ENCODE assay signal across 32 cellular contexts in the genomic region with DNA sequence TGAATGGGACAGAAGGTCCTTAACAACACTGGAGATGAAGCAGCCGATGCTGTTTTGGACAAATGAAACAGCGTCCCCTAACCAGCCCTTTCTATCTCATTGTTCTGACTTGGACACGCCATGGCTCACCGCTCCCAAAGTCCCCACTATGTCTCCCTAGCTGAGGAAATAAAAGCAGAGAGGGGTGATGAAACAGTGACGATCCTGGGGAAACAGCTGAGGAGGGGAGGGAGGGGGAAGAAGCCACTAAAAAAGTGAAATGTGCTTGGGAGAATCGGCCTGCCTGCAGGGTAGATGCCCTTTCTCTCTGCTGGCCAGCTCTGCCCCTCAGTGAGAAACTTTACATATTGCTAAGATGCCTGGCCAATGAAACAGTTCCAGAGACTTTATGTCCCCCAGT. TPM values are rescaled to one million over a fixed set of nuclear protein-coding genes. Genes with fewer than 3 reads are reported as not detected.
"Had no signal": no experiment of that assay in that cellular context is flagged by ENCODE, and none has a peak within 500 bp of the region (broad histone marks: within the 10 kb centered on the region; RNA-seq: fewer than 3 reads in every experiment).

No MANE protein-coding gene starts in this region.

- H3K27ac Mint-ChIP-seq: activated CD4-positive, alpha-beta memory T cell treated with anti-CD3 and anti-CD28 coated beads for 36 hours; activated CD4-positive, alpha-beta T cell treated with anti-CD3 and anti-CD28 coated beads for 36 hours; activated CD4-positive, alpha-beta T cell treated with anti-CD3 and anti-CD28 coated beads, Interleukin-2, amount 10 ng/mL, durations not matched to agents 24 days and 14 days; activated CD8-positive, alpha-beta memory T cell treated with anti-CD3 and anti-CD28 coated beads, Interleukin-2, amount 10 ng/mL, durations not matched to agents 7 days and 5 days; activated CD8-positive, alpha-beta T cell treated with anti-CD3 and anti-CD28 coated beads, Interleukin-2, amount 10 ng/mL, durations not matched to agents 7 days and 5 days; activated naive CD4-positive, alpha-beta T cell treated with anti-CD3 and anti-CD28 coated beads, Interleukin-2, amount 10 ng/mL, durations not matched to agents 7 days and 5 days; activated naive CD4-positive, alpha-beta T cell treated with anti-CD3 and anti-CD28 coated beads, Interleukin-2, amount 50 U/mL, for 72 hours; activated naive CD8-positive, alpha-beta T cell treated with anti-CD3 and anti-CD28 coated beads, Interleukin-2, amount 10 ng/mL, durations not matched to agents 7 days and 5 days had no signal

- H3K4me3 ChIP-seq: ascending aorta, breast epithelium, cardiac muscle cell, colonic mucosa, gastrocnemius medialis had no signal

- H3K9me3 Mint-ChIP-seq: activated CD4-positive, alpha-beta memory T cell treated with anti-CD3 and anti-CD28 coated beads for 36 hours; activated CD4-positive, alpha-beta T cell treated with anti-CD3 and anti-CD28 coated beads, Interleukin-2, amount 10 ng/mL, durations not matched to agents 24 days and 14 days; activated naive CD4-positive, alpha-beta T cell treated with anti-CD3 and anti-CD28 coated beads, Interleukin-2, amount 10 ng/mL, durations not matched to agents 7 days and 5 days; activated naive CD4-positive, alpha-beta T cell treated with anti-CD3 and anti-CD28 coated beads, Interleukin-2, amount 50 U/mL, for 72 hours; activated naive CD8-positive, alpha-beta T cell treated with anti-CD3 and anti-CD28 coated beads, Interleukin-2, amount 10 ng/mL, durations not matched to agents 7 days and 5 days; brain had no signal

- H3K4me1 Mint-ChIP-seq: activated CD4-positive, alpha-beta T cell treated with anti-CD3 and anti-CD28 coated beads, Interleukin-2, amount 10 ng/mL, durations not matched to agents 24 days and 14 days; activated naive CD4-positive, alpha-beta T cell treated with anti-CD3 and anti-CD28 coated beads, Interleukin-2, amount 10 ng/mL, durations not matched to agents 7 days and 5 days had no signal

- H3K36me3 ChIP-seq: ascending aorta, breast epithelium, cardiac muscle cell, colonic mucosa, gastrocnemius medialis had no signal

- H3K4me3 Mint-ChIP-seq: activated CD4-positive, alpha-beta memory T cell treated with anti-CD3 and anti-CD28 coated beads for 36 hours; activated CD4-positive, alpha-beta T cell treated with anti-CD3 and anti-CD28 coated beads for 36 hours; activated CD4-positive, alpha-beta T cell treated with anti-CD3 and anti-CD28 coated beads, Interleukin-2, amount 10 ng/mL, durations not matched to agents 24 days and 14 days; activated CD8-positive, alpha-beta memory T cell treated with anti-CD3 and anti-CD28 coated beads, Interleukin-2, amount 10 ng/mL, durations not matched to agents 7 days and 5 days; activated CD8-positive, alpha-beta T cell treated with anti-CD3 and anti-CD28 coated beads, Interleukin-2, amount 10 ng/mL, durations not matched to agents 7 days and 5 days; activated naive CD4-positive, alpha-beta T cell treated with anti-CD3 and anti-CD28 coated beads, Interleukin-2, amount 10 ng/mL, durations not matched to agents 7 days and 5 days; activated naive CD8-positive, alpha-beta T cell treated with anti-CD3 and anti-CD28 coated beads, Interleukin-2, amount 10 ng/mL, durations not matched to agents 7 days and 5 days; brain had no signal

- H3K36me3 Mint-ChIP-seq: activated CD4-positive, alpha-beta memory T cell treated with anti-CD3 and anti-CD28 coated beads for 36 hours; activated CD8-positive, alpha-beta memory T cell treated with anti-CD3 and anti-CD28 coated beads, Interleukin-2, amount 10 ng/mL, durations not matched to agents 7 days and 5 days; activated naive CD4-positive, alpha-beta T cell treated with anti-CD3 and anti-CD28 coated beads, Interleukin-2, amount 10 ng/mL, durations not matched to agents 7 days and 5 days; activated naive CD4-positive, alpha-beta T cell treated with anti-CD3 and anti-CD28 coated beads, Interleukin-2, amount 50 U/mL, for 72 hours; activated naive CD8-positive, alpha-beta T cell treated with anti-CD3 and anti-CD28 coated beads, Interleukin-2, amount 10 ng/mL, durations not matched to agents 7 days and 5 days had no signal

- DNase-seq: activated CD4-positive, alpha-beta memory T cell treated with anti-CD3 and anti-CD28 coated beads for 36 hours; activated CD4-positive, alpha-beta T cell treated with anti-CD3 and anti-CD28 coated beads for 36 hours; activated CD4-positive, alpha-beta T cell treated with anti-CD3 and anti-CD28 coated beads, Interleukin-2, amount 10 ng/mL, durations not matched to agents 24 days and 14 days; activated CD4-positive, CD25-positive, alpha-beta regulatory T cell; activated CD4-positive, CD25-positive, alpha-beta regulatory T cell treated with anti-CD3 and anti-CD28 coated beads, Interleukin-2, amount 50 U/mL, for 72 hours; activated CD8-positive, alpha-beta memory T cell treated with anti-CD3 and anti-CD28 coated beads, Interleukin-2, amount 10 ng/mL, durations not matched to agents 7 days and 5 days; activated CD8-positive, alpha-beta memory T cell treated with anti-CD3 and anti-CD28 coated beads, Interleukin-2, amount 50 U/mL, for 4 hours; activated CD8-positive, alpha-beta T cell treated with anti-CD3 and anti-CD28 coated beads, Interleukin-2, amount 10 ng/mL, durations not matched to agents 7 days and 5 days; activated gamma-delta T cell; activated naive CD4-positive, alpha-beta T cell; activated naive CD4-positive, alpha-beta T cell treated with anti-CD3 and anti-CD28 coated beads, Interleukin-2, amount 10 ng/mL, durations not matched to agents 7 days and 5 days; activated naive CD8-positive, alpha-beta T cell treated with anti-CD3 and anti-CD28 coated beads, Interleukin-2, amount 10 ng/mL, durations not matched to agents 7 days and 5 days; activated T-cell treated with anti-CD3 and anti-CD28 coated beads, Interleukin-2, amount 50 U/mL, for 1 hour; activated T-cell treated with anti-CD3 and anti-CD28 coated beads, Interleukin-2, amount 50 U/mL, for 48 hours; central memory CD4-positive, alpha-beta T cell; cerebellar nuclear complex; colonic mucosa; effector CD8-positive, alpha-beta T cell; foreskin keratinocyte; gastrocnemius medialis; glutamatergic neuron; T-helper 2 cell had no signal

- H3K27ac ChIP-seq: ascending aorta, breast epithelium, cardiac muscle cell, colonic mucosa, foreskin keratinocyte, gastrocnemius medialis had no signal

- H3K9me3 ChIP-seq: ascending aorta, breast epithelium, colonic mucosa, esophagus muscularis mucosa, gastrocnemius medialis had no signal

- H3K4me1 ChIP-seq: ascending aorta, breast epithelium, colonic mucosa, foreskin keratinocyte, gastrocnemius medialis had no signal

- ATAC-seq: activated CD4-positive, alpha-beta T cell treated with anti-CD3 and anti-CD28 coated beads for 36 hours; activated CD8-positive, alpha-beta memory T cell treated with anti-CD3 and anti-CD28 coated beads, Interleukin-2, amount 10 ng/mL, durations not matched to agents 7 days and 5 days; activated CD8-positive, alpha-beta T cell treated with anti-CD3 and anti-CD28 coated beads, Interleukin-2, amount 10 ng/mL, durations not matched to agents 7 days and 5 days; activated naive CD4-positive, alpha-beta T cell treated with anti-CD3 and anti-CD28 coated beads, Interleukin-2, amount 50 U/mL, for 72 hours; foreskin keratinocyte; gastrocnemius medialis had no signal

- H3K27me3 ChIP-seq: ascending aorta, cardiac muscle cell, colonic mucosa had no signal

RNA-seq across cellular contexts. Expression of gene ACKR1, which starts 1.1 kb away (rescaled TPM):
- total RNA-seq: activated CD4-positive, alpha-beta memory T cell treated with anti-CD3 and anti-CD28 coated beads for 36 hours; activated CD4-positive, alpha-beta T cell treated with anti-CD3 and anti-CD28 coated beads for 36 hours; activated CD4-positive, alpha-beta T cell treated with anti-CD3 and anti-CD28 coated beads, Interleukin-2, amount 10 ng/mL, durations not matched to agents 24 days and 14 days; activated CD8-positive, alpha-beta memory T cell treated with anti-CD3 and anti-CD28 coated beads, Interleukin-2, amount 10 ng/mL, durations not matched to agents 7 days and 5 days; activated CD8-positive, alpha-beta T cell treated with anti-CD3 and anti-CD28 coated beads, Interleukin-2, amount 10 ng/mL, durations not matched to agents 7 days and 5 days; activated naive CD4-positive, alpha-beta T cell treated with anti-CD3 and anti-CD28 coated beads, Interleukin-2, amount 50 U/mL, for 72 hours; activated naive CD8-positive, alpha-beta T cell treated with anti-CD3 and anti-CD28 coated beads, Interleukin-2, amount 10 ng/mL, durations not matched to agents 7 days and 5 days; dermis microvascular lymphatic vessel endothelial cell; epithelial cell of proximal tubule; foreskin keratinocyte; T-helper 1 cell treated with Interleukin-12 subunit alpha and Interleukin-12 subunit beta and Interleukin-4 antibody, amounts not matched to agents 30 ng/mL and 1 ng/mL, for 36 hours had no signal
- polyA plus RNA-seq: foreskin keratinocyte had no signal

RNA-seq across cellular contexts. Expression of gene CADM3, which starts 32.2 kb away (rescaled TPM):
- total RNA-seq: activated CD4-positive, alpha-beta memory T cell treated with anti-CD3 and anti-CD28 coated beads for 36 hours; activated CD4-positive, alpha-beta T cell treated with anti-CD3 and anti-CD28 coated beads for 36 hours; activated CD4-positive, alpha-beta T cell treated with anti-CD3 and anti-CD28 coated beads, Interleukin-2, amount 10 ng/mL, durations not matched to agents 24 days and 14 days; activated CD8-positive, alpha-beta memory T cell treated with anti-CD3 and anti-CD28 coated beads for 36 hours; activated CD8-positive, alpha-beta memory T cell treated with anti-CD3 and anti-CD28 coated beads, Interleukin-2, amount 10 ng/mL, durations not matched to agents 7 days and 5 days; activated CD8-positive, alpha-beta T cell treated with anti-CD3 and anti-CD28 coated beads, Interleukin-2, amount 10 ng/mL, durations not matched to agents 7 days and 5 days; activated naive CD4-positive, alpha-beta T cell treated with anti-CD3 and anti-CD28 coated beads, Interleukin-2, amount 50 U/mL, for 72 hours; activated naive CD8-positive, alpha-beta T cell treated with anti-CD3 and anti-CD28 coated beads, Interleukin-2, amount 10 ng/mL, durations not matched to agents 7 days and 5 days; dermis microvascular lymphatic vessel endothelial cell; epithelial cell of proximal tubule; foreskin keratinocyte; T-helper 1 cell treated with Interleukin-12 subunit alpha and Interleukin-12 subunit beta and Interleukin-4 antibody, amounts not matched to agents 30 ng/mL and 1 ng/mL, for 36 hours had no signal
- polyA plus RNA-seq: foreskin keratinocyte had no signal
